1 cellular context compared by ENCODE assay signal in genomic region chr2:102181919-102182635, GRCh38.
TF ChIP-seq lines count a peak whose summit lies in the region.

No MANE protein-coding gene starts in this region.

TF ChIP-seq in HepG2, 621 proteins besides CTCF, POLR2A, EP300 and RAD21:
- no peak for TF ChIP-seq ZNF414 (CRISPR knock-in tag; IDR thresholded peaks at IDR 0.05)
- 0 out of 2 replicates have a peak, but pooled peaks have one; percentile 30 for TF ChIP-seq MIER3 (CRISPR knock-in tag; IDR thresholded peaks at IDR 0.05; ENCODE audit: borderline replicate concordance)
- TF ChIP-seq CREB3 (CRISPR knock-in tag; IDR thresholded peaks at IDR 0.05): no peak
- TF ChIP-seq ASH2L (IDR thresholded peaks at IDR 0.05; ENCODE audit: insufficient read length, low read depth, low read length): no peak
- peak; percentile 85 for TF ChIP-seq NR2C2 (CRISPR knock-in tag; IDR thresholded peaks at IDR 0.05; ENCODE audit: borderline replicate concordance)
- TF ChIP-seq KDM5A (IDR thresholded peaks at IDR 0.05; ENCODE audit: borderline replicate concordance, low read length): no peak
- TF ChIP-seq CEBPG (CRISPR knock-in tag; IDR thresholded peaks at IDR 0.05): peak; percentile 38; the same call in 1 of the 2 replicates
- no peak for TF ChIP-seq GABPA (IDR thresholded peaks at IDR 0.05; ENCODE audit: low read depth, low read length)
- TF ChIP-seq GABPA (CRISPR knock-in tag; IDR thresholded peaks at IDR 0.05; ENCODE audit: low read depth): peak; percentile 65
- 0 out of 2 replicates have a peak, but pooled peaks have one; percentile 17 for TF ChIP-seq GABPB1 (CRISPR knock-in tag; IDR thresholded peaks at IDR 0.05)
- no peak for TF ChIP-seq ZNF543 (CRISPR knock-in tag; IDR thresholded peaks at IDR 0.05)
- no peak for TF ChIP-seq ZSCAN29 (CRISPR knock-in tag; conservative IDR thresholded peaks at IDR 0.05)
TF ChIP-seq in HepG2: peak in this region for 5.
